Comparison of ENCODE assay signal across 19 cellular contexts in genomic region chr10:100146875-100147665, GRCh38. TPM values are rescaled to one million over a fixed set of nuclear protein-coding genes. Genes with fewer than 3 reads are reported as not detected.
DNase-seq lines count a peak whose midpoint lies in the region; ATAC-seq and TF ChIP-seq lines count a peak whose summit lies in the region.
"Had no signal": no experiment of that assay in that cellular context is flagged by ENCODE, and none has a peak within 500 bp of the region (broad histone marks: within the 10 kb centered on the region; RNA-seq: fewer than 3 reads in every experiment).

No MANE protein-coding gene starts in this region.

- no peaks in the 10 kb centered on the region for H3K79me1 ChIP-seq in IMR-90 (ENCODE audit: low read depth in 1 of 2, low read length in 2 of 2)

- H2AFZ ChIP-seq in IMR-90 (replicated peaks; ENCODE audit: low read length, poor library complexity), result no peak overlapping the region

- peaks cover 3% of the 10 kb centered on the region for H3K27me3 ChIP-seq in IMR-90 (ENCODE audit: control insufficient read depth, insufficient read depth, low read length)
- H3K27me3 ChIP-seq in right lobe of liver, result no peaks in the 10 kb centered on the region
- H3K27me3 ChIP-seq in thyroid gland, result no peaks in the 10 kb centered on the region
- no peaks in the 10 kb centered on the region for H3K27me3 ChIP-seq in upper lobe of right lung
- H3K27me3 ChIP-seq: pancreas had no signal

- no peaks in the 10 kb centered on the region for H3K4me1 ChIP-seq in IMR-90 (ENCODE audit: control insufficient read depth, insufficient read depth, low read length)
- no peaks in the 10 kb centered on the region for H3K4me1 ChIP-seq in right lobe of liver
- H3K4me1 ChIP-seq in thyroid gland, result no peaks in the 10 kb centered on the region
- no peaks in the 10 kb centered on the region for H3K4me1 ChIP-seq in upper lobe of right lung
- H3K4me1 ChIP-seq: pancreas had no signal

- H2BK15ac ChIP-seq in IMR-90 (ENCODE audit: low read depth, low read length), result no peak overlapping the region

- peaks cover 13% of the 10 kb centered on the region for H3K36me3 ChIP-seq in IMR-90 (ENCODE audit: control insufficient read depth, insufficient read depth, low read length)
- H3K36me3 ChIP-seq in right lobe of liver, result peaks cover 0 to 21% (median 10%) of the 10 kb centered on the region in 4 donors
- H3K36me3 ChIP-seq in thyroid gland, result peaks cover 12 to 17% of the 10 kb centered on the region in 2 donors
- H3K36me3 ChIP-seq in upper lobe of right lung, result peaks cover 26% of the 10 kb centered on the region

- H4K8ac ChIP-seq in IMR-90 (ENCODE audit: low read depth in 2 of 2, low read length in 2 of 2), result no peak overlapping the region

- H4K5ac ChIP-seq in IMR-90 (ENCODE audit: low read depth, low read length), result no peak overlapping the region

- CTCF ChIA-PET in IMR-90 (lab: Yijun Ruan, JAX), result no interaction called here

- no peak overlapping the region for H3K14ac ChIP-seq in IMR-90 (replicated peaks; ENCODE audit: low read depth, low read length)

- no peak overlapping the region for H2BK5ac ChIP-seq in IMR-90 (ENCODE audit: low read depth, low read length, poor library complexity, severe bottlenecking)

- no peak overlapping the region for H3K4me2 ChIP-seq in IMR-90 (ENCODE audit: low read depth, low read length)

- 0% methylated on average over 1 of the region's 2 CpGs; no CpG with 5 or more reads in 1 of the 2 experiments for WGBS in IMR-90 (ENCODE audit: extremely low coverage in 2 of 2, insufficient read length in 1 of 2), 2 experiments
- 11% methylated on average over 2 of the region's 2 CpGs for WGBS in right lobe of liver (ENCODE audit: insufficient coverage, low coverage, low lambda C conversion rate, missing lambda C conversion rate)
- 31 to 61% methylated on average over 2 of the region's 2 CpGs for WGBS in thyroid gland, 2 donors

- peak overlapping the region; percentile 46 for H2AK9ac ChIP-seq in IMR-90 (replicated peaks; ENCODE audit: low read depth, low read length, poor library complexity)

- BruUV-seq in IMR-90 (replicated peaks; lab: Mats Ljungman, UMichigan), result no TSS peak

- H3K56ac ChIP-seq in IMR-90 (ENCODE audit: extremely low read depth, insufficient read depth, low read length), result no peak overlapping the region

- peak; percentile 10 for DNase-seq in DMS 273 (lab: John Stamatoyannopoulos, UW; ENCODE audit: unreplicated experiment)
- DNase-seq in DMS 273 treated with DMSO at 0.1 percent for 48 hours (lab: John Stamatoyannopoulos, UW), result no peak
- DNase-seq in IMR-90, result no peak
- no peak for DNase-seq in right lobe of liver
- no peak for DNase-seq in thyroid gland
- DNase-seq in upper lobe of right lung, result no peak
- DNase-seq: activated CD4-positive, alpha-beta T cell treated with anti-CD3 and anti-CD28 coated beads, Interleukin-2, amount 10 ng/mL, durations not matched to agents 7 days and 5 days; activated naive CD8-positive, alpha-beta T cell treated with anti-CD3 and anti-CD28 coated beads, Interleukin-2, amount 10 ng/mL, durations not matched to agents 7 days and 5 days; C1 segment of cervical spinal cord; KBM-7; NCI-H1436; NCI-H345; pancreas; small intestine had no signal

- no peak overlapping the region for H2BK20ac ChIP-seq in IMR-90 (ENCODE audit: low read depth, low read length)

- H3K4ac ChIP-seq in IMR-90 (ENCODE audit: low read depth, low read length), result no peak overlapping the region

- no peak overlapping the region for H2AK5ac ChIP-seq in IMR-90 (ENCODE audit: low read depth, low read length)

- ATAC-seq in IMR-90 (ENCODE audit: low read depth) (peak; percentile 32), esophagus mucosa (peak; percentile 46), right lobe of liver (peak; percentile 53 to 64 (median 60)), HG02759 (IDR thresholded peaks at IDR 0.05; ENCODE audit: unreplicated experiment) (no peak), upper lobe of right lung (no peak)
- ATAC-seq: stimulated activated memory B cell treated with anti-CD40 and anti-IgM and Interleukin-4, amounts not matched to agents 10 μg/mL and 1 μg/mL and 100 μg/mL, for 72 hours had no signal

- in situ Hi-C loops in IMR-90 (cut with MboI; ENCODE audit: low sequenced_read_pairs), result no loop called here

- H3K9ac ChIP-seq in IMR-90 (ENCODE audit: low read depth, low read length), result no peak overlapping the region

- POLR2A ChIA-PET in IMR-90 (lab: Charles Lee; ENCODE audit: unreplicated experiment), result no interaction called here

- TF ChIP-seq RAD21 in IMR-90 (IDR thresholded peaks at IDR 0.05; ENCODE audit: low read length), result no peak

- no peak overlapping the region for H4K91ac ChIP-seq in IMR-90 (ENCODE audit: insufficient read depth, low read depth, low read length)

- TF ChIP-seq POLR2A in IMR-90 (IDR thresholded peaks at IDR 0.05; ENCODE audit: low read depth, low read length), result no peak
- no peak for TF ChIP-seq POLR2A in right lobe of liver (IDR thresholded peaks at IDR 0.05)
- no peak for TF ChIP-seq POLR2A in thyroid gland (IDR thresholded peaks at IDR 0.05)

- H3K27ac ChIP-seq in IMR-90 (ENCODE audit: insufficient read depth, low read length) (no peak overlapping the region), right lobe of liver (no peak overlapping the region), thyroid gland (no peak overlapping the region), upper lobe of right lung (no peak overlapping the region)
- H3K27ac ChIP-seq: 22Rv1, HL-60, pancreas had no signal

- H3K9me1 ChIP-seq in IMR-90 (ENCODE audit: insufficient read depth, low read length), result 0 out of 2 replicates have a peak, but pooled peaks cover 3% of the 10 kb centered on the region

- no peak overlapping the region for H2BK120ac ChIP-seq in IMR-90 (ENCODE audit: low read depth, low read length)

- H3K23ac ChIP-seq in IMR-90 (ENCODE audit: low read depth, low read length), result no peak overlapping the region

- dilution Hi-C loops in IMR-90 (cut with HindIII; ENCODE audit: low sequenced_read_pairs, unreplicated experiment), result no loop called here

- H4K20me1 ChIP-seq in IMR-90 (ENCODE audit: insufficient read depth, low read length), result no peaks in the 10 kb centered on the region

- H3K9me3 ChIP-seq in IMR-90 (ENCODE audit: control insufficient read depth, insufficient read depth, low read length), result no peaks in the 10 kb centered on the region
- no peaks in the 10 kb centered on the region for H3K9me3 ChIP-seq in right lobe of liver
- H3K9me3 ChIP-seq in thyroid gland, result no peaks in the 10 kb centered on the region
- no peaks in the 10 kb centered on the region for H3K9me3 ChIP-seq in upper lobe of right lung
- H3K9me3 ChIP-seq: pancreas had no signal

- intact Hi-C loops in IMR-90 (cut with micrococcal nuclease) (no loop called here), right lobe of liver (cut with DNase I) (no loop called here), thyroid gland (cut with DNase I) (no loop called here), upper lobe of right lung (cut with DNase I) (no loop called here)

- TF ChIP-seq CTCF in IMR-90 (conservative IDR thresholded peaks at IDR 0.05; ENCODE audit: low read depth, low read length) (no peak), right lobe of liver (IDR thresholded peaks at IDR 0.05) (peak in 1 of 4 donors; percentile 22), thyroid gland (IDR thresholded peaks at IDR 0.05) (no peak), upper lobe of right lung (IDR thresholded peaks at IDR 0.05) (no peak)

- no peak overlapping the region for H3K18ac ChIP-seq in IMR-90 (ENCODE audit: low read depth, low read length)

- no peak overlapping the region for H3K4me3 ChIP-seq in IMR-90 (ENCODE audit: insufficient read depth, low read depth, low read length)
- no peak overlapping the region for H3K4me3 ChIP-seq in right lobe of liver
- H3K4me3 ChIP-seq in thyroid gland (replicated peaks in 1 of 3), result no peak overlapping the region
- no peak overlapping the region for H3K4me3 ChIP-seq in upper lobe of right lung
- H3K4me3 ChIP-seq: pancreas had no signal

TF ChIP-seq in IMR-90, 13 proteins besides CTCF, POLR2A, EP300 and RAD21:
- TF ChIP-seq MXI1 (IDR thresholded peaks at IDR 0.05; ENCODE audit: borderline replicate concordance, low read depth, low read length) (no peak), ELK1 (IDR thresholded peaks at IDR 0.05; ENCODE audit: borderline replicate concordance, low read depth, low read length) (no peak), CHD1 (IDR thresholded peaks at IDR 0.05; ENCODE audit: low read depth, low read length) (no peak), CEBPB (IDR thresholded peaks at IDR 0.05; ENCODE audit: low read depth, low read length) (no peak), MAZ (IDR thresholded peaks at IDR 0.05; ENCODE audit: borderline replicate concordance, low read depth, low read length) (no peak), FOS (IDR thresholded peaks at IDR 0.05; ENCODE audit: low read depth, low read length) (no peak), SMC3 (IDR thresholded peaks at IDR 0.05; ENCODE audit: low read depth, low read length) (no peak), RCOR1 (IDR thresholded peaks at IDR 0.05; ENCODE audit: insufficient replicate concordance, low read length) (no peak), BHLHE40 (IDR thresholded peaks at IDR 0.05; ENCODE audit: low read depth, low read length) (no peak), NFE2L2 (IDR thresholded peaks at IDR 0.05; ENCODE audit: low read depth, low read length) (no peak)

RNA-seq across cellular contexts. Expression of gene ERLIN1, which starts 38.8 kb away (rescaled TPM):
- total RNA-seq in IMR-90 (2012; rRNA removed), result 33.9 and 35.8 TPM in 2 replicates
- 28.1 and 31.5 TPM in 2 replicates for polyA plus RNA-seq in IMR-90 (2012; rRNA removed)
- polyA plus RNA-seq in IMR-90 (2012; cell fraction: cytosol; rRNA removed), result 10.2 TPM in 2 replicates
- 2.6 and 11.4 TPM in 2 replicates for polyA plus RNA-seq in IMR-90 (2012; cell fraction: nucleus; rRNA removed; ENCODE audit: low replicate concordance)
- total RNA-seq in esophagus mucosa, result 29.5 TPM
- total RNA-seq in right lobe of liver, result 10 to 100 TPM; 37.1 to 82.0 (median 54.1) TPM
- total RNA-seq in thyroid gland, result 10 to 100 TPM; 17.9 to 23.5 (median 19.7) TPM
- 24.3 TPM for total RNA-seq in upper lobe of right lung

Comparison
In these comparisons a context has a peak if more than half of its experiments do, and no peak if none do; other contexts are left out.
1. ATAC-seq: peak in IMR-90 (single experiment), esophagus mucosa (single experiment) and right lobe of liver (4 of 4); none in HG02759 (single experiment) and upper lobe of right lung (single experiment).